Comparison of ENCODE assay signal across 8 cellular contexts in genomic region chr2:45014016-45014702, GRCh38. TPM values are rescaled to one million over a fixed set of nuclear protein-coding genes. Genes with fewer than 3 reads are reported as not detected.
DNase-seq lines count a peak whose midpoint lies in the region; ATAC-seq and TF ChIP-seq lines count a peak whose summit lies in the region.

No MANE protein-coding gene starts in this region.

- peak overlapping the region; percentile 23 for H3K4me3 ChIP-seq in BJ (ENCODE audit: low read depth, low read length)
- H3K4me3 ChIP-seq in HFF-Myc (replicated peaks; ENCODE audit: low read depth, low read length), result peak overlapping the region; percentile 20; the same call in 1 of the 2 replicates
- H3K4me3 ChIP-seq in WI38 (ENCODE audit: low read depth, low read length), result no peak overlapping the region

- H3K27ac Mint-ChIP-seq in glutamatergic neuron (ENCODE audit: unreplicated experiment) (no peak overlapping the region), progenitor cell of endocrine pancreas (peak overlapping the region; percentile 76)

- peaks cover 11% of the 10 kb centered on the region for H3K9me3 Mint-ChIP-seq in glutamatergic neuron (ENCODE audit: unreplicated experiment)
- no peaks in the 10 kb centered on the region for H3K9me3 Mint-ChIP-seq in progenitor cell of endocrine pancreas (ENCODE audit: low read depth)

- TF ChIP-seq CTCF in BJ (IDR thresholded peaks at IDR 0.05; ENCODE audit: insufficient read depth, low read depth, low read length) (peak; percentile 60), HFF-Myc (IDR thresholded peaks at IDR 0.05; ENCODE audit: low read depth, low read length, missing control alignments) (peak; percentile 72), WI38 (IDR thresholded peaks at IDR 0.05; ENCODE audit: low read depth, low read length) (peak; percentile 56), glutamatergic neuron (IDR thresholded peaks at IDR 0.05; ENCODE audit: partially characterized antibody, unreplicated experiment) (peak; percentile 92), progenitor cell of endocrine pancreas (IDR thresholded peaks at IDR 0.05; ENCODE audit: unreplicated experiment) (peak; percentile 90)

- no peak for ATAC-seq in GM18909 (IDR thresholded peaks at IDR 0.05; ENCODE audit: poor library complexity, unreplicated experiment)

- peaks cover 38% of the 10 kb centered on the region for H3K27me3 Mint-ChIP-seq in glutamatergic neuron (ENCODE audit: unreplicated experiment)
- H3K27me3 Mint-ChIP-seq in progenitor cell of endocrine pancreas, result peaks cover 83% of the 10 kb centered on the region

- peaks cover 40% of the 10 kb centered on the region for H3K27me3 ChIP-seq in BJ (ENCODE audit: control insufficient read depth, insufficient read depth, low read length)

- DNase-seq in BJ (ENCODE audit: low read depth), result no peak
- no peak for DNase-seq in HFF-Myc (ENCODE audit: extremely low read depth, low read depth)
- DNase-seq in glutamatergic neuron, result peak; percentile 77
- peak; percentile 68 for DNase-seq in progenitor cell of endocrine pancreas (ENCODE audit: low spot score, unreplicated experiment)
- DNase-seq in NCI-H446 (lab: John Stamatoyannopoulos, UW), result no peak
- no peak for DNase-seq in amniotic stem cell (lab: John Stamatoyannopoulos, UW)

- H3K36me3 ChIP-seq in BJ (ENCODE audit: control insufficient read depth, insufficient read depth, low read length), result no peaks in the 10 kb centered on the region

- H3K36me3 Mint-ChIP-seq in glutamatergic neuron (ENCODE audit: unreplicated experiment), result peaks cover 4% of the 10 kb centered on the region
- H3K36me3 Mint-ChIP-seq in progenitor cell of endocrine pancreas (ENCODE audit: insufficient read depth), result no peaks in the 10 kb centered on the region

- H3K4me3 Mint-ChIP-seq in glutamatergic neuron (ENCODE audit: unreplicated experiment), result peak overlapping the region; percentile 76
- peak overlapping the region; percentile 61 for H3K4me3 Mint-ChIP-seq in progenitor cell of endocrine pancreas (ENCODE audit: low read depth)

- peaks cover 6% of the 10 kb centered on the region for H3K4me1 Mint-ChIP-seq in glutamatergic neuron (ENCODE audit: low read depth, unreplicated experiment)
- peaks cover 3% of the 10 kb centered on the region for H3K4me1 Mint-ChIP-seq in progenitor cell of endocrine pancreas (ENCODE audit: low read depth)

- CTCF ChIA-PET in BJ (lab: Yijun Ruan, JAX), result interaction anchor here (0.6 to 2.3 kb wide), 18 partner anchors 8 to 483 kb away, joined by 3 to 8 read pairs (median 3); no protein-coding TSS in a partner anchor

- POLR2A ChIA-PET in BJ (lab: Charles Lee), result no interaction called here

RNA-seq across cellular contexts. Expression of gene SIX2, which starts 4.9 kb away (rescaled TPM):
- polyA plus RNA-seq in BJ (2011; rRNA removed), result 0.23 and 0.36 TPM in 2 replicates
- 0.09 TPM in 1 of 2 replicates, not detected in the other for polyA minus RNA-seq in BJ (2011; rRNA and poly(A)+ RNA removed)
- total RNA-seq in glutamatergic neuron (ENCODE audit: unreplicated experiment) (0.56 TPM), progenitor cell of endocrine pancreas (4.0 and 7.0 TPM in 2 replicates)

Comparison
In these comparisons a context has a peak if more than half of its experiments do, and no peak if none do; other contexts are left out.
1. DNase-seq: peak in glutamatergic neuron (single experiment) and progenitor cell of endocrine pancreas (single experiment); none in BJ (single experiment), HFF-Myc (single experiment), NCI-H446 (0 of 2) and amniotic stem cell (single experiment).
2. Peak in every context shown above with its lines, with median percentiles within 50 percentile points of each other: CTCF ChIP-seq.